ENCODE assay signal across 8 cellular contexts in the genomic region with DNA sequence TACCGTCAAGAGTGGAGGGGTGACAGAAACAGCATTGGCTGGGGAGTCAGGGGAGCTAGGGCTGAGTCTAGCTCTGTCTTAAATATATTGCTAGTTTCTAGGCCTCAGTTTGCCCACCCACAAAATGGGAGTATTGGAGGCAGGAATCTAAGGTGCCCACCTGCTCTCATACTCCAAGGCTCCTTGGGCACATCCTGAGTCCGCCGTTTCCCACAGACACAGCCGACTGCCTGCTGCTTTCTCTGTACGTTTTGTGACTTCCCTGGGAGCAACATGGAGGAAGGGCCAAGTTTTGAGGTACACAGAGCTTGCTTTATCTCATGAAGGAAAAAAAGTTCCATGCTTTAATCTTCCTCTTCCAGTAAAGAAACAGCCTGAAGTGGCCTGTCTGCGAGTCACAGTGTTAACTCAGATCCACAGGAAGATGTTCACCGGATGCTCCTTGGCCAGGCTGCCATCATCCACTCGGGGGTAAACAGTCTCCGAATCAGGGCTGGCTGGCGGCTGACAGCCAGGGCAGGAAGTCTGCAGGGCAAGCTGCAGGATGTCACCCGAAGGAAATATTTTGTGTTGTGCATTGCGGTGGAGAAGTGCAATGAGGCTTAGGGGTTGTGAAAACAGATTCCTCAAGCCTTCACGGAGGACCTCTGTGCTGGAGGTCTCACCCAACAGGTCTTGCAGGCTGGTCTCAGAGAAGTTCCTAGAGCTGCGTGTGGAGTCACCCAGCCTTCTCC. TPM values are rescaled to one million over a fixed set of nuclear protein-coding genes. Genes with fewer than 3 reads are reported as not detected.
DNase-seq lines count a peak whose midpoint lies in the region; ATAC-seq and TF ChIP-seq lines count a peak whose summit lies in the region.

No MANE protein-coding gene starts in this region.

- peak overlapping the region; percentile 65 for H3K4me3 Mint-ChIP-seq in stimulated activated effector memory CD8-positive, alpha-beta T cell treated with anti-CD3 and anti-CD28 coated beads, Interleukin-12 subunit alpha, Interleukin-12 subunit beta, amount 100 ng/mL, for 72 hours

- H3K9me2 ChIP-seq in Loucy (replicated peaks; ENCODE audit: low read depth, low read length), result no peaks in the 10 kb centered on the region
- no peaks in the 10 kb centered on the region for H3K9me2 ChIP-seq in Karpas-422 (replicated peaks; ENCODE audit: insufficient read depth, low read length)

- H3K36me3 Mint-ChIP-seq in stimulated activated effector memory CD8-positive, alpha-beta T cell treated with anti-CD3 and anti-CD28 coated beads, Interleukin-12 subunit alpha, Interleukin-12 subunit beta, amount 100 ng/mL, for 72 hours, result no peaks in the 10 kb centered on the region

- H3K4me3 ChIP-seq in Loucy (ENCODE audit: low read length, poor library complexity, severe bottlenecking), result peak overlapping the region; percentile 29
- H3K4me3 ChIP-seq in foreskin fibroblast (ENCODE audit: low read depth in 1 of 2, low read length in 2 of 2), result no peak overlapping the region
- H3K4me3 ChIP-seq in Karpas-422 (ENCODE audit: low read length), result no peak overlapping the region
- H3K4me3 ChIP-seq in BE2C (ENCODE audit: low read depth, low read length), result no peak overlapping the region

- H2AFZ ChIP-seq in Loucy (ENCODE audit: low read length) (peak overlapping the region; percentile 66; the same call in 1 of the 2 replicates), Karpas-422 (ENCODE audit: low read length) (no peak overlapping the region)

- H3K9me3 ChIP-seq in Loucy (ENCODE audit: insufficient read depth, low read depth, low read length), result no peaks in the 10 kb centered on the region
- H3K9me3 ChIP-seq in Karpas-422 (ENCODE audit: low read length), result no peaks in the 10 kb centered on the region
- no peaks in the 10 kb centered on the region for H3K9me3 ChIP-seq in BE2C

- H3K27ac Mint-ChIP-seq in stimulated activated effector memory CD8-positive, alpha-beta T cell treated with anti-CD3 and anti-CD28 coated beads, Interleukin-12 subunit alpha, Interleukin-12 subunit beta, amount 100 ng/mL, for 72 hours, result peak overlapping the region; percentile 95

- H3F3A ChIP-seq in Loucy (ENCODE audit: low read depth), result no peaks in the 10 kb centered on the region

- H3K4me1 ChIP-seq in Loucy (ENCODE audit: insufficient read depth, low read length, poor library complexity, severe bottlenecking), result peaks cover 16% of the 10 kb centered on the region
- no peaks in the 10 kb centered on the region for H3K4me1 ChIP-seq in Karpas-422 (ENCODE audit: low read length)
- H3K4me1 ChIP-seq in BE2C, result peaks cover under 1% of the 10 kb centered on the region; the same call in 1 of the 2 replicates

- peak; percentile 70 for ATAC-seq in stimulated activated effector memory CD8-positive, alpha-beta T cell treated with anti-CD3 and anti-CD28 coated beads, Interleukin-12 subunit alpha, Interleukin-12 subunit beta, amount 100 ng/mL, for 72 hours
- no peak for ATAC-seq in GM21717 (IDR thresholded peaks at IDR 0.05; ENCODE audit: unreplicated experiment)

- no peaks in the 10 kb centered on the region for H3K9me3 Mint-ChIP-seq in stimulated activated effector memory CD8-positive, alpha-beta T cell treated with anti-CD3 and anti-CD28 coated beads, Interleukin-12 subunit alpha, Interleukin-12 subunit beta, amount 100 ng/mL, for 72 hours

- H3K27ac ChIP-seq in Karpas-422 (ENCODE audit: low read length), result no peak overlapping the region

- H4K20me1 ChIP-seq in Loucy (ENCODE audit: insufficient read depth, low read length, poor library complexity, severe bottlenecking) (no peaks in the 10 kb centered on the region), Karpas-422 (ENCODE audit: insufficient read depth, low read depth, low read length) (no peaks in the 10 kb centered on the region)

- DNase-seq in activated CD8-positive, alpha-beta memory T cell treated with anti-CD3 and anti-CD28 coated beads, Interleukin-2, amount 50 U/mL, for 48 hours, result peak; percentile 72
- DNase-seq in foreskin fibroblast (peak; percentile 57 to 70), Karpas-422 (no peak), NCI-H345 treated with DMSO at 0.1 percent for 48 hours (lab: John Stamatoyannopoulos, UW; ENCODE audit: unreplicated experiment) (no peak), BE2C (no peak)
- DNase-seq in stimulated activated effector memory CD8-positive, alpha-beta T cell treated with anti-CD3 and anti-CD28 coated beads, Interleukin-12 subunit alpha, Interleukin-12 subunit beta, amount 100 ng/mL, for 72 hours (ENCODE audit: low spot score in 2 of 2), result peak in 1 of 2 donors; percentile 64

- H3K4me1 Mint-ChIP-seq in stimulated activated effector memory CD8-positive, alpha-beta T cell treated with anti-CD3 and anti-CD28 coated beads, Interleukin-12 subunit alpha, Interleukin-12 subunit beta, amount 100 ng/mL, for 72 hours, result peaks cover 36% of the 10 kb centered on the region

- H3K9ac ChIP-seq in Loucy (ENCODE audit: low read depth, low read length, poor library complexity, severe bottlenecking) (peak overlapping the region; percentile 14), Karpas-422 (ENCODE audit: low read length) (no peak overlapping the region)

- H3K79me2 ChIP-seq in Loucy (ENCODE audit: insufficient read depth, low read length) (no peaks in the 10 kb centered on the region), Karpas-422 (ENCODE audit: low read length) (no peaks in the 10 kb centered on the region)

- no peaks in the 10 kb centered on the region for H3K27me3 ChIP-seq in Loucy (ENCODE audit: insufficient read depth, low read length, poor library complexity, severe bottlenecking)
- H3K27me3 ChIP-seq in Karpas-422 (ENCODE audit: low read length), result no peaks in the 10 kb centered on the region
- H3K27me3 ChIP-seq in BE2C, result no peaks in the 10 kb centered on the region

- H3K36me3 ChIP-seq in Loucy (ENCODE audit: insufficient read depth, low read length), result no peaks in the 10 kb centered on the region
- no peaks in the 10 kb centered on the region for H3K36me3 ChIP-seq in Karpas-422 (ENCODE audit: insufficient read depth, low read length)
- H3K36me3 ChIP-seq in BE2C, result no peaks in the 10 kb centered on the region

- TF ChIP-seq CTCF in Loucy (conservative IDR thresholded peaks at IDR 0.05; ENCODE audit: low read length) (no peak), foreskin fibroblast (IDR thresholded peaks at IDR 0.05; ENCODE audit: low read depth, low read length) (no peak), BE2C (IDR thresholded peaks at IDR 0.05; ENCODE audit: low read depth, low read length) (no peak)

- H3K4me2 ChIP-seq in Loucy (ENCODE audit: low read depth, low read length, poor library complexity, severe bottlenecking) (peak overlapping the region; percentile 52), Karpas-422 (ENCODE audit: low read depth, low read length, poor library complexity, severe bottlenecking) (no peak overlapping the region)

RNA-seq across cellular contexts. Expression of a gene that starts 11.1 kb away (rescaled TPM):
- total RNA-seq in Karpas-422 (2014; rRNA removed; shearing (Covaris generic); ENCODE audit: low replicate concordance), result 53.8 and 79.0 TPM in 2 replicates
- 82.7 TPM for polyA plus RNA-seq in BE2C (2012; ENCODE audit: insufficient read depth, insufficient read length, low read depth)

RNA-seq across cellular contexts. Expression of a gene that starts 13.3 kb away (rescaled TPM):
- 27.7 and 39.2 TPM in 2 replicates for total RNA-seq in Karpas-422 (2014; rRNA removed; shearing (Covaris generic); ENCODE audit: low replicate concordance)
- 7.5 TPM for polyA plus RNA-seq in BE2C (2012; ENCODE audit: insufficient read depth, insufficient read length, low read depth)

Comparison
In these comparisons a context has a peak if more than half of its experiments do, and no peak if none do; other contexts are left out.
1. DNase-seq: peak in activated CD8-positive, alpha-beta memory T cell treated with anti-CD3 and anti-CD28 coated beads, Interleukin-2, amount 50 U/mL, for 48 hours (single experiment) and foreskin fibroblast (2 of 2); none in Karpas-422 (single experiment), NCI-H345 treated with DMSO at 0.1 percent for 48 hours (single experiment) and BE2C (single experiment).